8 cellular contexts compared by ENCODE assay signal in genomic region chr2:158464426-158465281, GRCh38. TPM values are rescaled to one million over a fixed set of nuclear protein-coding genes. Genes with fewer than 3 reads are reported as not detected.
DNase-seq lines count a peak whose midpoint lies in the region; ATAC-seq, FAIRE-seq and TF ChIP-seq lines count a peak whose summit lies in the region.

No MANE protein-coding gene starts in this region.

- ATAC-seq in HG02759 (IDR thresholded peaks at IDR 0.05; ENCODE audit: unreplicated experiment): peak; percentile 84

- no peak overlapping the region for H3K27ac Mint-ChIP-seq in type B pancreatic cell
- H3K27ac Mint-ChIP-seq in activated naive CD4-positive, alpha-beta T cell treated with anti-CD3 and anti-CD28 coated beads for 36 hours: no peak overlapping the region

- no peak overlapping the region for H3K4me3 Mint-ChIP-seq in type B pancreatic cell
- H3K4me3 Mint-ChIP-seq in activated naive CD4-positive, alpha-beta T cell treated with anti-CD3 and anti-CD28 coated beads for 36 hours: no peak overlapping the region

- H3K27me3 ChIP-seq in left ventricle myocardium inferior (ENCODE audit: low read depth): no peaks in the 10 kb centered on the region

- TF ChIP-seq CTCF in left ventricle myocardium inferior (IDR thresholded peaks at IDR 0.05; ENCODE audit: borderline replicate concordance) (peak; percentile 60), type B pancreatic cell (conservative IDR thresholded peaks at IDR 0.05) (peak; percentile 70)

- peaks cover 51% of the 10 kb centered on the region for H3K4me1 ChIP-seq in left ventricle myocardium inferior

- peaks cover 8% of the 10 kb centered on the region for H3K36me3 Mint-ChIP-seq in type B pancreatic cell
- H3K36me3 Mint-ChIP-seq in activated naive CD4-positive, alpha-beta T cell treated with anti-CD3 and anti-CD28 coated beads for 36 hours (ENCODE audit: low read depth): peaks cover 3% of the 10 kb centered on the region

- H3K4me3 ChIP-seq in left ventricle myocardium inferior: no peak overlapping the region

- H3K27ac ChIP-seq in left ventricle myocardium inferior (replicated peaks): no peak overlapping the region

- no peaks in the 10 kb centered on the region for H3K9me3 Mint-ChIP-seq in type B pancreatic cell
- no peaks in the 10 kb centered on the region for H3K9me3 Mint-ChIP-seq in activated naive CD4-positive, alpha-beta T cell treated with anti-CD3 and anti-CD28 coated beads for 36 hours

- FAIRE-seq in frontal cortex (lab: Jason Lieb, UNC): no peak

- TF ChIP-seq POLR2A in erythroblast (IDR thresholded peaks at IDR 0.05; ENCODE audit: low read length): no peak

- H3K36me3 ChIP-seq in left ventricle myocardium inferior: peaks cover 1% of the 10 kb centered on the region

- CTCF ChIA-PET in activated naive CD4-positive, alpha-beta T cell treated with anti-CD3 and anti-CD28 coated beads for 36 hours (lab: Charles Lee): interaction anchor here (0.7 to 1.1 kb wide), 2 partner anchors 285 to 822 kb away, joined by 3 to 6 read pairs; no protein-coding TSS in a partner anchor

- no peak for DNase-seq in left ventricle myocardium inferior
- DNase-seq in cardiac septum (ENCODE audit: low spot score): no peak
- DNase-seq in NCI-H748 (lab: John Stamatoyannopoulos, UW; ENCODE audit: unreplicated experiment): peak; percentile 80
- peak; percentile 45 to 49 for DNase-seq in erythroblast (lab: John Stamatoyannopoulos, UW)
- DNase-seq in type B pancreatic cell (ENCODE audit: extremely low spot score, unreplicated experiment): no peak
- DNase-seq in activated naive CD4-positive, alpha-beta T cell treated with anti-CD3 and anti-CD28 coated beads for 36 hours: no peak
- DNase-seq in frontal cortex (ENCODE audit: low spot score in 2 of 2): no peak

- H3K9me3 ChIP-seq in left ventricle myocardium inferior (replicated peaks): no peaks in the 10 kb centered on the region

- peaks cover 37% of the 10 kb centered on the region for H3K4me1 Mint-ChIP-seq in type B pancreatic cell (ENCODE audit: unreplicated experiment)
- H3K4me1 Mint-ChIP-seq in activated naive CD4-positive, alpha-beta T cell treated with anti-CD3 and anti-CD28 coated beads for 36 hours (ENCODE audit: low read depth): peaks cover 10% of the 10 kb centered on the region

- no peaks in the 10 kb centered on the region for H3K27me3 Mint-ChIP-seq in type B pancreatic cell
- H3K27me3 Mint-ChIP-seq in activated naive CD4-positive, alpha-beta T cell treated with anti-CD3 and anti-CD28 coated beads for 36 hours (ENCODE audit: low read depth): no peaks in the 10 kb centered on the region

- intact Hi-C loops in left ventricle myocardium inferior (cut with micrococcal nuclease) (no loop called here), cardiac septum (cut with DNase I) (no loop called here)
- intact Hi-C loops in activated naive CD4-positive, alpha-beta T cell treated with anti-CD3 and anti-CD28 coated beads for 36 hours (cut with micrococcal nuclease): loop anchor here (5.0 kb wide), 1 partner anchor 283 kb away; no protein-coding TSS in a partner anchor

RNA-seq across cellular contexts. Expression of gene PKP4, which starts 7.9 kb away (rescaled TPM):
- total RNA-seq in left ventricle myocardium inferior (47.6 TPM), cardiac septum (43.2 TPM), type B pancreatic cell (ENCODE audit: low replicate concordance) (49.0 and 73.6 TPM in 2 replicates), frontal cortex (103 TPM)
- 10 to 100 TPM; 52.9 to 57.0 TPM for total RNA-seq in activated naive CD4-positive, alpha-beta T cell treated with anti-CD3 and anti-CD28 coated beads for 36 hours

RNA-seq across cellular contexts. Expression of gene CCDC148, which starts 8.1 kb away (rescaled TPM):
- total RNA-seq in left ventricle myocardium inferior: 0.30 TPM
- 0.30 TPM for total RNA-seq in cardiac septum
- 0.69 and 3.1 TPM in 2 replicates for total RNA-seq in type B pancreatic cell (ENCODE audit: low replicate concordance)
- total RNA-seq in activated naive CD4-positive, alpha-beta T cell treated with anti-CD3 and anti-CD28 coated beads for 36 hours: not detected
- 32.6 TPM for total RNA-seq in frontal cortex

Comparison
In these comparisons a context has a peak if more than half of its experiments do, and no peak if none do; other contexts are left out.
1. DNase-seq: peak in NCI-H748 (single experiment) and erythroblast (2 of 2); none in left ventricle myocardium inferior (single experiment), cardiac septum (single experiment), type B pancreatic cell (single experiment), activated naive CD4-positive, alpha-beta T cell treated with anti-CD3 and anti-CD28 coated beads for 36 hours (single experiment) and frontal cortex (0 of 2).